In genomic region chr17:60590075-60590474, GRCh38 we compare ENCODE assay signal across 31 cellular contexts.
"Had no signal": no experiment of that assay in that cellular context is flagged by ENCODE, and none has a peak within 500 bp of the region (broad histone marks: within the 10 kb centered on the region; RNA-seq: fewer than 3 reads in every experiment).

No MANE protein-coding gene starts in this region.

- H3K4me1 ChIP-seq: left ventricle myocardium inferior, neural progenitor cell, prostate gland, stomach, thyroid gland, transverse colon, upper lobe of left lung had no signal

- H3K9me3 Mint-ChIP-seq: mesothelial cell of epicardium; naive B cell; natural killer cell; nephron progenitor cell; neural progenitor cell; stimulated activated naive B cell treated with anti-CD40 and anti-IgM and Interleukin-4, amounts not matched to agents 10 μg/mL and 1 μg/mL and 100 μg/mL, for 72 hours had no signal

- FAIRE-seq: urothelium cell line had no signal

- H3K4me2 ChIP-seq: hepatocyte, neural progenitor cell had no signal

- H3K4me3 ChIP-seq: hepatocyte, left ventricle myocardium inferior, lung, neural progenitor cell, ovary, prostate gland, skin epidermis, stomach, testis, thyroid gland, transverse colon, upper lobe of left lung had no signal

- H3K4me3 Mint-ChIP-seq: mesothelial cell of epicardium; naive B cell; natural killer cell; nephron progenitor cell; neural progenitor cell; stimulated activated naive B cell treated with anti-CD40 and anti-IgM and Interleukin-4, amounts not matched to agents 10 μg/mL and 1 μg/mL and 100 μg/mL, for 72 hours had no signal

- H3K79me2 ChIP-seq: hepatocyte had no signal

- H3K9me3 ChIP-seq: left ventricle myocardium inferior, neutrophil, ovary, prostate gland, stomach, testis, thyroid gland, transverse colon, upper lobe of left lung had no signal

- H3K27me3 ChIP-seq: hepatocyte, neural progenitor cell, neutrophil, ovary, stomach, testis, thyroid gland, transverse colon, upper lobe of left lung had no signal

- H3K9ac ChIP-seq: neural progenitor cell had no signal

- H3K27ac ChIP-seq: hepatocyte, left ventricle myocardium inferior, neural progenitor cell, neutrophil, ovary, prostate gland, skin epidermis, stomach, testis, thyroid gland, transverse colon, upper lobe of left lung had no signal

- H3K36me3 Mint-ChIP-seq: mesothelial cell of epicardium; naive B cell; natural killer cell; neural progenitor cell; stimulated activated naive B cell treated with anti-CD40 and anti-IgM and Interleukin-4, amounts not matched to agents 10 μg/mL and 1 μg/mL and 100 μg/mL, for 72 hours had no signal

- H2AFZ ChIP-seq: hepatocyte, neural progenitor cell had no signal

- DNase-seq: islet precursor cell; left ventricle myocardium inferior; mesendoderm; naive B cell; natural killer cell; nephron progenitor cell; occipital lobe; ovary; posterior cingulate gyrus; retina; right cardiac atrium; stimulated activated CD4-positive, alpha-beta T cell treated with anti-CD3 and anti-CD28 coated beads, Interleukin-12 subunit alpha, Interleukin-12 subunit beta, amount 100 ng/mL, for 4 hours; stimulated activated CD4-positive, alpha-beta T cell treated with anti-CD3 and anti-CD28 coated beads, Interleukin-15, amount 100 ng/mL, for 24 hours; stimulated activated CD4-positive, alpha-beta T cell treated with anti-CD3 and anti-CD28 coated beads, Interleukin-2, amount 100 ng/mL, for 24 hours; stimulated activated CD4-positive, alpha-beta T cell treated with anti-CD3 and anti-CD28 coated beads, Interleukin-4, amount 100 ng/mL, for 1 hour; stimulated activated naive B cell treated with anti-CD40 and anti-IgM and Interleukin-4, amounts not matched to agents 10 μg/mL and 1 μg/mL and 100 μg/mL, for 72 hours; stimulated activated naive CD8-positive, alpha-beta T cell treated with anti-CD3 and anti-CD28 coated beads, Interleukin-15, Interleukin-2, amounts not matched to agents 100 U/mL and 50 U/mL, for 24 hours; stomach; testis; thyroid gland; transverse colon; upper lobe of left lung had no signal

- H3K36me3 ChIP-seq: left ventricle myocardium inferior, neural progenitor cell, neutrophil, ovary, prostate gland, stomach, thyroid gland, transverse colon, upper lobe of left lung had no signal

- ATAC-seq: natural killer cell; right cardiac atrium; sciatic nerve; stimulated activated naive B cell treated with anti-CD40 and anti-IgM and Interleukin-4, amounts not matched to agents 10 μg/mL and 1 μg/mL and 100 μg/mL, for 72 hours; stimulated activated naive CD8-positive, alpha-beta T cell treated with anti-CD3 and anti-CD28 coated beads, Interleukin-15, Interleukin-2, amounts not matched to agents 100 U/mL and 50 U/mL, for 24 hours had no signal

- H3K27ac Mint-ChIP-seq: mesothelial cell of epicardium; naive B cell; natural killer cell; nephron progenitor cell; neural progenitor cell; stimulated activated naive B cell treated with anti-CD40 and anti-IgM and Interleukin-4, amounts not matched to agents 10 μg/mL and 1 μg/mL and 100 μg/mL, for 72 hours had no signal

- H3K4me1 Mint-ChIP-seq: naive B cell; natural killer cell; nephron progenitor cell; neural progenitor cell; stimulated activated naive B cell treated with anti-CD40 and anti-IgM and Interleukin-4, amounts not matched to agents 10 μg/mL and 1 μg/mL and 100 μg/mL, for 72 hours had no signal
